Comparison of ENCODE assay signal across 1 cellular context in the genomic region with DNA sequence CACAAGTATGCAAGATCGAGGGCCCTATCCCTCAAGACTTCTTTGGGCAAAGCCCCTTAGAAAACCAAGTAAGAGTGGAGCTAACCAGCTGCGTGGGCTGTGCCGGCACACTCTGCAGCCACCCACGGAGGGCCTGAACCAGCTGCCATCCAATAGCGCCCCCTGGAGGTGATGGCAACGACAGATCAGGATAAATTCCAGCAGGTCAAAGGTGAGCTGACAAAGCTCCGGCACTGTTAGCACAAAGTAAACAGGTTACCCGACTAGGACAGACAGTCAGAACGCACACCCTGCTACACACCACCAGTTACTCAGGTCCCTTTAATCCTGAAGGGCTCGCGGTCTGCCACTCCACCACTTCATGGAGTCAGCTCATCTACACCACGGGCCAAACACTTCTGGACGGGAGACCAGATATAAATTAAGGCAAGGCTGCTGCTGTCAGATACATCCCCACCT.
TF ChIP-seq lines count a peak whose summit lies in the region.

No MANE protein-coding gene starts in this region.

TF ChIP-seq in HepG2, 621 proteins besides CTCF, POLR2A, EP300 and RAD21 (continued from another document and continues in another):
- TF ChIP-seq, protein P1, sequence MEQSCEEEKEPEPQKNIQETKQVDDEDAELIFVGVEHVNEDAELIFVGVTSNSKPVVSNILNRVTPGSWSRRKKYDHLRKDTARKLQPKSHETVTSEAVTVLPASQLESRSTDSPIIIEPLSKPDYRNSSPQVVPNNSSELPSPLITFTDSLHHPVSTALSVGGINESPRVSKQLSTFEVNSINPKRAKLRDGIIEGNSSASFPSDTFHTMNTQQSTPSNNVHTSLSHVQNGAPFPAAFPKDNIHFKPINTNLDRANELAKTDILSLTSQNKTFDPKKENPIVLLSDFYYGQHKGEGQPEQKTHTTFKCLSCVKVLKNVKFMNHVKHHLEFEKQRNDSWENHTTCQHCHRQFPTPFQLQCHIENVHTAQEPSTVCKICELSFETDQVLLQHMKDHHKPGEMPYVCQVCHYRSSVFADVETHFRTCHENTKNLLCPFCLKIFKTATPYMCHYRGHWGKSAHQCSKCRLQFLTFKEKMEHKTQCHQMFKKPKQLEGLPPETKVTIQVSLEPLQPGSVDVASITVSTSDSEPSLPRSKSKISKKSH (CRISPR knock-in tag; IDR thresholded peaks at IDR 0.05; ENCODE audit: borderline replicate concordance) = 0 out of 2 replicates have a peak, but pooled peaks have one; percentile 32
- TF ChIP-seq SMARCC2 (IDR thresholded peaks at IDR 0.05) = no peak
- peak; percentile 54 for TF ChIP-seq GABPB1 (CRISPR knock-in tag; IDR thresholded peaks at IDR 0.05)
- TF ChIP-seq ZNF547 (CRISPR knock-in tag; IDR thresholded peaks at IDR 0.05) = peak; percentile 45; the same call in 1 of the 2 replicates
- no peak for TF ChIP-seq SRF (IDR thresholded peaks at IDR 0.05; ENCODE audit: low read depth, low read length)
- peak; percentile 80 for TF ChIP-seq REPIN1 (CRISPR knock-in tag; IDR thresholded peaks at IDR 0.05; ENCODE audit: borderline replicate concordance, low read depth)
- TF ChIP-seq PAF1 (CRISPR knock-in tag; IDR thresholded peaks at IDR 0.05) = no peak
- TF ChIP-seq, protein P2, sequence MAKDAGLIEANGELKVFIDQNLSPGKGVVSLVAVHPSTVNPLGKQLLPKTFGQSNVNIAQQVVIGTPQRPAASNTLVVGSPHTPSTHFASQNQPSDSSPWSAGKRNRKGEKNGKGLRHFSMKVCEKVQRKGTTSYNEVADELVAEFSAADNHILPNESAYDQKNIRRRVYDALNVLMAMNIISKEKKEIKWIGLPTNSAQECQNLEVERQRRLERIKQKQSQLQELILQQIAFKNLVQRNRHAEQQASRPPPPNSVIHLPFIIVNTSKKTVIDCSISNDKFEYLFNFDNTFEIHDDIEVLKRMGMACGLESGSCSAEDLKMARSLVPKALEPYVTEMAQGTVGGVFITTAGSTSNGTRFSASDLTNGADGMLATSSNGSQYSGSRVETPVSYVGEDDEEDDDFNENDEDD (CRISPR knock-in tag; IDR thresholded peaks at IDR 0.05; ENCODE audit: borderline replicate concordance) = peak; percentile 35; the same call in 1 of the 2 replicates
- no peak for TF ChIP-seq HES4 (CRISPR knock-in tag; IDR thresholded peaks at IDR 0.05; ENCODE audit: borderline replicate concordance)
- TF ChIP-seq KAT8 (CRISPR knock-in tag; IDR thresholded peaks at IDR 0.05) = peak; percentile 63; the same call in 1 of the 2 replicates
- no peak for TF ChIP-seq ZFP90 (CRISPR knock-in tag; IDR thresholded peaks at IDR 0.05; ENCODE audit: borderline replicate concordance)
- no peak for TF ChIP-seq ZNF136 (CRISPR knock-in tag; IDR thresholded peaks at IDR 0.05; ENCODE audit: low read depth)
- peak; percentile 51; the same call in 2 of the 3 replicates for TF ChIP-seq MXI1 (IDR thresholded peaks at IDR 0.05; ENCODE audit: borderline replicate concordance, low read depth, low read length)
- no peak; the same call in 1 of the 2 replicates for TF ChIP-seq ZNF670 (CRISPR knock-in tag; IDR thresholded peaks at IDR 0.05; ENCODE audit: borderline replicate concordance)
- TF ChIP-seq, protein P3, sequence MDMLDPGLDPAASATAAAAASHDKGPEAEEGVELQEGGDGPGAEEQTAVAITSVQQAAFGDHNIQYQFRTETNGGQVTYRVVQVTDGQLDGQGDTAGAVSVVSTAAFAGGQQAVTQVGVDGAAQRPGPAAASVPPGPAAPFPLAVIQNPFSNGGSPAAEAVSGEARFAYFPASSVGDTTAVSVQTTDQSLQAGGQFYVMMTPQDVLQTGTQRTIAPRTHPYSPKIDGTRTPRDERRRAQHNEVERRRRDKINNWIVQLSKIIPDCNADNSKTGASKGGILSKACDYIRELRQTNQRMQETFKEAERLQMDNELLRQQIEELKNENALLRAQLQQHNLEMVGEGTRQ (IDR thresholded peaks at IDR 0.05; ENCODE audit: low read depth, low read length) = no peak
- TF ChIP-seq, protein P3 (CRISPR knock-in tag; IDR thresholded peaks at IDR 0.05; ENCODE audit: borderline replicate concordance) = no peak
- TF ChIP-seq RELA (CRISPR knock-in tag; IDR thresholded peaks at IDR 0.05) = no peak
- TF ChIP-seq, protein P4, sequence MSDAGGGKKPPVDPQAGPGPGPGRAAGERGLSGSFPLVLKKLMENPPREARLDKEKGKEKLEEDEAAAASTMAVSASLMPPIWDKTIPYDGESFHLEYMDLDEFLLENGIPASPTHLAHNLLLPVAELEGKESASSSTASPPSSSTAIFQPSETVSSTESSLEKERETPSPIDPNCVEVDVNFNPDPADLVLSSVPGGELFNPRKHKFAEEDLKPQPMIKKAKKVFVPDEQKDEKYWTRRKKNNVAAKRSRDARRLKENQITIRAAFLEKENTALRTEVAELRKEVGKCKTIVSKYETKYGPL (CRISPR knock-in tag; IDR thresholded peaks at IDR 0.05) = no peak
- TF ChIP-seq JUND (CRISPR knock-in tag; IDR thresholded peaks at IDR 0.05) = peak; percentile 51; the same call in 1 of the 2 replicates
- TF ChIP-seq ZNF780A (CRISPR knock-in tag; IDR thresholded peaks at IDR 0.05) = no peak
- no peak for TF ChIP-seq ZNF333 (CRISPR knock-in tag; IDR thresholded peaks at IDR 0.05; ENCODE audit: borderline replicate concordance)
- TF ChIP-seq, protein P5, sequence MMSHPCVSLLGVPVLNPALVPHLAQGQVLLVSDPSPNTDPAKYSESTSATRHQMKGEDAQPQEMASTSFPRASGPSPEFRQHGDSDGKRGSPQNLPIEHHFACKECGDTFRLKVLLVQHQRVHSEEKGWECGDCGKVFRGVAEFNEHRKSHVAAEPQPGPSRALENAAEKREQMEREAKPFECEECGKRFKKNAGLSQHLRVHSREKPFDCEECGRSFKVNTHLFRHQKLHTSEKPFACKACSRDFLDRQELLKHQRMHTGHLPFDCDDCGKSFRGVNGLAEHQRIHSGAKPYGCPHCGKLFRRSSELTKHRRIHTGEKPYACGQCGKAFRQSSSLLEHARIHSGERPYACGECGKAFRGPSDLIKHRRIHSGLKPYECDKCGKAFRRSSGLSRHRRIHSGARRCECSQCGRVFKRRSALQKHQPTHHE (CRISPR knock-in tag; IDR thresholded peaks at IDR 0.05; ENCODE audit: borderline replicate concordance) = no peak
- TF ChIP-seq, protein P6, sequence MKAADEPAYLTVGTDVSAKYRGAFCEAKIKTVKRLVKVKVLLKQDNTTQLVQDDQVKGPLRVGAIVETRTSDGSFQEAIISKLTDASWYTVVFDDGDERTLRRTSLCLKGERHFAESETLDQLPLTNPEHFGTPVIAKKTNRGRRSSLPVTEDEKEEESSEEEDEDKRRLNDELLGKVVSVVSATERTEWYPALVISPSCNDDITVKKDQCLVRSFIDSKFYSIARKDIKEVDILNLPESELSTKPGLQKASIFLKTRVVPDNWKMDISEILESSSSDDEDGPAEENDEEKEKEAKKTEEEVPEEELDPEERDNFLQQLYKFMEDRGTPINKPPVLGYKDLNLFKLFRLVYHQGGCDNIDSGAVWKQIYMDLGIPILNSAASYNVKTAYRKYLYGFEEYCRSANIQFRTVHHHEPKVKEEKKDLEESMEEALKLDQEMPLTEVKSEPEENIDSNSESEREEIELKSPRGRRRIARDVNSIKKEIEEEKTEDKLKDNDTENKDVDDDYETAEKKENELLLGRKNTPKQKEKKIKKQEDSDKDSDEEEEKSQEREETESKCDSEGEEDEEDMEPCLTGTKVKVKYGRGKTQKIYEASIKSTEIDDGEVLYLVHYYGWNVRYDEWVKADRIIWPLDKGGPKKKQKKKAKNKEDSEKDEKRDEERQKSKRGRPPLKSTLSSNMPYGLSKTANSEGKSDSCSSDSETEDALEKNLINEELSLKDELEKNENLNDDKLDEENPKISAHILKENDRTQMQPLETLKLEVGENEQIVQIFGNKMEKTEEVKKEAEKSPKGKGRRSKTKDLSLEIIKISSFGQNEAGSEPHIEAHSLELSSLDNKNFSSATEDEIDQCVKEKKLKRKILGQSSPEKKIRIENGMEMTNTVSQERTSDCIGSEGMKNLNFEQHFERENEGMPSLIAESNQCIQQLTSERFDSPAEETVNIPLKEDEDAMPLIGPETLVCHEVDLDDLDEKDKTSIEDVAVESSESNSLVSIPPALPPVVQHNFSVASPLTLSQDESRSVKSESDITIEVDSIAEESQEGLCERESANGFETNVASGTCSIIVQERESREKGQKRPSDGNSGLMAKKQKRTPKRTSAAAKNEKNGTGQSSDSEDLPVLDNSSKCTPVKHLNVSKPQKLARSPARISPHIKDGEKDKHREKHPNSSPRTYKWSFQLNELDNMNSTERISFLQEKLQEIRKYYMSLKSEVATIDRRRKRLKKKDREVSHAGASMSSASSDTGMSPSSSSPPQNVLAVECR (CRISPR knock-in tag; IDR thresholded peaks at IDR 0.05; ENCODE audit: borderline replicate concordance) = peak; percentile 49; the same call in 1 of the 2 replicates
- TF ChIP-seq, protein P7, sequence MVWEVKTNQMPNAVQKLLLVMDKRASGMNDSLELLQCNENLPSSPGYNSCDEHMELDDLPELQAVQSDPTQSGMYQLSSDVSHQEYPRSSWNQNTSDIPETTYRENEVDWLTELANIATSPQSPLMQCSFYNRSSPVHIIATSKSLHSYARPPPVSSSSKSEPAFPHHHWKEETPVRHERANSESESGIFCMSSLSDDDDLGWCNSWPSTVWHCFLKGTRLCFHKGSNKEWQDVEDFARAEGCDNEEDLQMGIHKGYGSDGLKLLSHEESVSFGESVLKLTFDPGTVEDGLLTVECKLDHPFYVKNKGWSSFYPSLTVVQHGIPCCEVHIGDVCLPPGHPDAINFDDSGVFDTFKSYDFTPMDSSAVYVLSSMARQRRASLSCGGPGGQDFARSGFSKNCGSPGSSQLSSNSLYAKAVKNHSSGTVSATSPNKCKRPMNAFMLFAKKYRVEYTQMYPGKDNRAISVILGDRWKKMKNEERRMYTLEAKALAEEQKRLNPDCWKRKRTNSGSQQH (CRISPR knock-in tag; IDR thresholded peaks at IDR 0.05; ENCODE audit: low read depth) = no peak
- no peak for TF ChIP-seq IRX3 (CRISPR knock-in tag; IDR thresholded peaks at IDR 0.05; ENCODE audit: borderline replicate concordance, low read depth)
- no peak for TF ChIP-seq SOX13 (IDR thresholded peaks at IDR 0.05)
- peak in 1 of 2 experiments; percentile 73; a peak in 2 of 4 replicates for TF ChIP-seq SOX13 (CRISPR knock-in tag; conservative IDR thresholded peaks at IDR 0.05 in 1 of 2, IDR thresholded peaks at IDR 0.05 in 1 of 2)
- TF ChIP-seq, protein P8, sequence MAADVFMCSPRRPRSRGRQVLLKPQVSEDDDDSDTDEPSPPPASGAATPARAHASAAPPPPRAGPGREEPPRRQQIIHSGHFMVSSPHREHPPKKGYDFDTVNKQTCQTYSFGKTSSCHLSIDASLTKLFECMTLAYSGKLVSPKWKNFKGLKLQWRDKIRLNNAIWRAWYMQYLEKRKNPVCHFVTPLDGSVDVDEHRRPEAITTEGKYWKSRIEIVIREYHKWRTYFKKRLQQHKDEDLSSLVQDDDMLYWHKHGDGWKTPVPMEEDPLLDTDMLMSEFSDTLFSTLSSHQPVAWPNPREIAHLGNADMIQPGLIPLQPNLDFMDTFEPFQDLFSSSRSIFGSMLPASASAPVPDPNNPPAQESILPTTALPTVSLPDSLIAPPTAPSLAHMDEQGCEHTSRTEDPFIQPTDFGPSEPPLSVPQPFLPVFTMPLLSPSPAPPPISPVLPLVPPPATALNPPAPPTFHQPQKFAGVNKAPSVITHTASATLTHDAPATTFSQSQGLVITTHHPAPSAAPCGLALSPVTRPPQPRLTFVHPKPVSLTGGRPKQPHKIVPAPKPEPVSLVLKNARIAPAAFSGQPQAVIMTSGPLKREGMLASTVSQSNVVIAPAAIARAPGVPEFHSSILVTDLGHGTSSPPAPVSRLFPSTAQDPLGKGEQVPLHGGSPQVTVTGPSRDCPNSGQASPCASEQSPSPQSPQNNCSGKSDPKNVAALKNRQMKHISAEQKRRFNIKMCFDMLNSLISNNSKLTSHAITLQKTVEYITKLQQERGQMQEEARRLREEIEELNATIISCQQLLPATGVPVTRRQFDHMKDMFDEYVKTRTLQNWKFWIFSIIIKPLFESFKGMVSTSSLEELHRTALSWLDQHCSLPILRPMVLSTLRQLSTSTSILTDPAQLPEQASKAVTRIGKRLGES (CRISPR knock-in tag; IDR thresholded peaks at IDR 0.05; ENCODE audit: borderline replicate concordance) = no peak
- TF ChIP-seq GZF1 (CRISPR knock-in tag; IDR thresholded peaks at IDR 0.05) = peak; percentile 55; the same call in 1 of the 2 replicates
- TF ChIP-seq YEATS4 (CRISPR knock-in tag; IDR thresholded peaks at IDR 0.05; ENCODE audit: borderline replicate concordance) = peak; percentile 58; the same call in 1 of the 2 replicates
- TF ChIP-seq SNAI1 (CRISPR knock-in tag; IDR thresholded peaks at IDR 0.05; ENCODE audit: borderline replicate concordance) = no peak
- no peak for TF ChIP-seq ARNT (IDR thresholded peaks at IDR 0.05)
- no peak for TF ChIP-seq NONO (IDR thresholded peaks at IDR 0.05)
- TF ChIP-seq NONO (CRISPR knock-in tag; conservative IDR thresholded peaks at IDR 0.05) = peak; percentile 60; the same call in 1 of the 2 replicates
- TF ChIP-seq ZNF138 (CRISPR knock-in tag; IDR thresholded peaks at IDR 0.05; ENCODE audit: low read depth) = no peak
- no peak for TF ChIP-seq PRMT3 (CRISPR knock-in tag; IDR thresholded peaks at IDR 0.05; ENCODE audit: borderline replicate concordance, low read depth)
- TF ChIP-seq MLLT10 (CRISPR knock-in tag; IDR thresholded peaks at IDR 0.05) = no peak
- no peak for TF ChIP-seq ZNF839 (CRISPR knock-in tag; IDR thresholded peaks at IDR 0.05; ENCODE audit: borderline replicate concordance)
- TF ChIP-seq ZNF652 (CRISPR knock-in tag; IDR thresholded peaks at IDR 0.05; ENCODE audit: borderline replicate concordance, low read depth) = no peak; the same call in 1 of the 2 replicates
- TF ChIP-seq IKZF1 (IDR thresholded peaks at IDR 0.05) = no peak
- peak; percentile 63 for TF ChIP-seq GATAD1 (CRISPR knock-in tag; IDR thresholded peaks at IDR 0.05)
- TF ChIP-seq KLF12 (CRISPR knock-in tag; IDR thresholded peaks at IDR 0.05; ENCODE audit: borderline replicate concordance) = no peak
- TF ChIP-seq ZZZ3 (CRISPR knock-in tag; IDR thresholded peaks at IDR 0.05; ENCODE audit: borderline replicate concordance) = no peak
- TF ChIP-seq, protein P9, sequence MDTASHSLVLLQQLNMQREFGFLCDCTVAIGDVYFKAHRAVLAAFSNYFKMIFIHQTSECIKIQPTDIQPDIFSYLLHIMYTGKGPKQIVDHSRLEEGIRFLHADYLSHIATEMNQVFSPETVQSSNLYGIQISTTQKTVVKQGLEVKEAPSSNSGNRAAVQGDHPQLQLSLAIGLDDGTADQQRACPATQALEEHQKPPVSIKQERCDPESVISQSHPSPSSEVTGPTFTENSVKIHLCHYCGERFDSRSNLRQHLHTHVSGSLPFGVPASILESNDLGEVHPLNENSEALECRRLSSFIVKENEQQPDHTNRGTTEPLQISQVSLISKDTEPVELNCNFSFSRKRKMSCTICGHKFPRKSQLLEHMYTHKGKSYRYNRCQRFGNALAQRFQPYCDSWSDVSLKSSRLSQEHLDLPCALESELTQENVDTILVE (CRISPR knock-in tag; IDR thresholded peaks at IDR 0.05) = 0 out of 2 replicates have a peak, but pooled peaks have one; percentile 62
